In the genomic region with DNA sequence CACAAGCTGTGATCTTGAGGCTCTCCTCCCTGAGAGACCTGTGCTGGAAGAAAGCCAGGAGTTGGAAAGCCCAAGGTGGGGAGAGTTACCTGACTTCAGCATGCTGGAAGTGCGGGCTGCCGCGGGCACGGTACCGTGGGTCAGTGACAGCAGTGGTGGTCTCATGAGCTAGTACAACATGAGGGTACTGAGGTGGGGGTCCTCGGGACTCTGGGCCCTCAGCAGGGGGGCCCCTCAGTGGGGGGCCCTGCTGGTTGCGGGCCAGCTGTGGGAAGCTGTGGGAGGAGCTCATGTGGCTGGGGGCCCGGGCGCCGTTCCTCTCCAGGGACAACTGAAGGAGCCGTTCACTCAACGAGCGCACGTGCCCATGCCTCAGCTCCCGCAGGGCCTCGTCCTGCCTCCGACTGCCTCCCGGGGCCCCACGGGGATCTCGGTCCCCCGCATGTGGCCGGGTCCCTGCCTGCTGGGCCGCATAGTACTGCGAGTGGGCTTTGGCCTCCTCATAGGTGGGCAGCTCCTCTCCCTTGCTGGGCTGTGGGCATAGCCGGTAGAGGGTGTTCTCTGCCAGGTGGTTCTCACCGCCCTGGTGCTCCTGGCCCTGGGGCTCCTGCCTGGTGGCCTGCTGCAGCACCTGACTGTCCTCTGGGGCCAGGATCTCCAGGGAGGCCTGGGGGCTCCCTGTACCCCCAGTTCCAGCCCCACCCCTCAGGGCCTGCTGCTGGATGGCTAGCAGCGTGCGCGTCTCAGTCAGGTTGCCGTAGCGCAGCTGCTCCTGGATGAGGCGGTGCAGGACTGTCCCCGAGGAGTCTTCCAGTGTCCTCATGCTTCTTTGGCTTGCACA, we compare ENCODE assay signal across 10 cellular contexts. TPM values are rescaled to one million over a fixed set of nuclear protein-coding genes. Genes with fewer than 3 reads are reported as not detected.
DNase-seq lines count a peak whose midpoint lies in the region; ATAC-seq and TF ChIP-seq lines count a peak whose summit lies in the region.
"Had no signal": no experiment of that assay in that cellular context is flagged by ENCODE, and none has a peak within 500 bp of the region (broad histone marks: within the 10 kb centered on the region; RNA-seq: fewer than 3 reads in every experiment).

No MANE protein-coding gene starts in this region.

- peaks cover 20% of the 10 kb centered on the region for H3K36me3 ChIP-seq in Caco-2 (ENCODE audit: control insufficient read depth, insufficient read depth, low read length)
- peaks cover 82% of the 10 kb centered on the region for H3K36me3 ChIP-seq in SJSA1
- peaks cover 0 to 63% of the 10 kb centered on the region in 2 donors for H3K36me3 ChIP-seq in gastroesophageal sphincter

- H3K9me3 Mint-ChIP-seq in Caco-2 (ENCODE audit: unreplicated experiment), result no peaks in the 10 kb centered on the region
- H3K9me3 Mint-ChIP-seq in stimulated activated effector memory CD8-positive, alpha-beta T cell treated with anti-CD3 and anti-CD28 coated beads, Interleukin-12 subunit alpha, Interleukin-12 subunit beta, amount 100 ng/mL, for 72 hours, result no peaks in the 10 kb centered on the region

- H3K4me1 Mint-ChIP-seq in Caco-2 (ENCODE audit: low read depth, unreplicated experiment), result peaks cover 34% of the 10 kb centered on the region
- peaks cover 15% of the 10 kb centered on the region for H3K4me1 Mint-ChIP-seq in stimulated activated effector memory CD8-positive, alpha-beta T cell treated with anti-CD3 and anti-CD28 coated beads, Interleukin-12 subunit alpha, Interleukin-12 subunit beta, amount 100 ng/mL, for 72 hours

- H3K27ac ChIP-seq in SJSA1 (peak overlapping the region; percentile 100), gastroesophageal sphincter (peak overlapping the region; percentile 1 to 100 (median 99))

- no peak for ATAC-seq in gastroesophageal sphincter
- no peak for ATAC-seq in stimulated activated effector memory CD8-positive, alpha-beta T cell treated with anti-CD3 and anti-CD28 coated beads, Interleukin-12 subunit alpha, Interleukin-12 subunit beta, amount 100 ng/mL, for 72 hours
- ATAC-seq: activated CD8-positive, alpha-beta T cell treated with anti-CD3 and anti-CD28 coated beads, Interleukin-2, amount 10 ng/mL, durations not matched to agents 7 days and 5 days had no signal

- BruUV-seq in Caco-2 (replicated peaks; lab: Mats Ljungman, UMichigan), result no TSS peak

- H3K27me3 Mint-ChIP-seq in Caco-2 (ENCODE audit: insufficient read depth, unreplicated experiment), result no peaks in the 10 kb centered on the region

- H3K4me1 ChIP-seq in Caco-2, result peaks cover 71% of the 10 kb centered on the region
- H3K4me1 ChIP-seq in SJSA1 (replicated peaks), result peaks cover 79% of the 10 kb centered on the region
- H3K4me1 ChIP-seq in gastroesophageal sphincter, result peaks cover 11 to 80% (median 65%) of the 10 kb centered on the region in 3 donors

- in situ Hi-C loops in GM13977 (cut with MboI; ENCODE audit: low pct_unique_long_range_greater_than_20kb, low sequenced_read_pairs, unreplicated experiment), result no loop called here

- H3K36me3 Mint-ChIP-seq in Caco-2 (ENCODE audit: insufficient read depth, unreplicated experiment), result peaks cover 94% of the 10 kb centered on the region
- no peaks in the 10 kb centered on the region for H3K36me3 Mint-ChIP-seq in stimulated activated effector memory CD8-positive, alpha-beta T cell treated with anti-CD3 and anti-CD28 coated beads, Interleukin-12 subunit alpha, Interleukin-12 subunit beta, amount 100 ng/mL, for 72 hours

- TF ChIP-seq CTCF in Caco-2 (IDR thresholded peaks at IDR 0.05; ENCODE audit: insufficient read depth in 1 of 2, low read depth in 1 of 2, low read length in 1 of 2, severe bottlenecking in 1 of 2, unreplicated experiment in 1 of 2) (no peak), gastroesophageal sphincter (IDR thresholded peaks at IDR 0.05) (no peak), GM13977 (IDR thresholded peaks at IDR 0.05; ENCODE audit: extremely low read depth, insufficient read depth, missing control alignments) (no peak)

- H3K4me3 ChIP-seq in Caco-2 (ENCODE audit: low read depth, low read length) (no peak overlapping the region), SJSA1 (no peak overlapping the region), gastroesophageal sphincter (peak overlapping the region in 1 of 2 donors; percentile 88)

- POLR2A ChIA-PET in Caco-2 (lab: Charles Lee), result interaction anchor here (0.6 to 0.7 kb wide), 2 partner anchors 36 to 61 kb away, joined by 3 read pairs; no protein-coding TSS in a partner anchor

- H3K4me3 Mint-ChIP-seq in Caco-2 (ENCODE audit: unreplicated experiment), result peak overlapping the region; percentile 85
- no peak overlapping the region for H3K4me3 Mint-ChIP-seq in stimulated activated effector memory CD8-positive, alpha-beta T cell treated with anti-CD3 and anti-CD28 coated beads, Interleukin-12 subunit alpha, Interleukin-12 subunit beta, amount 100 ng/mL, for 72 hours
- H3K4me3 Mint-ChIP-seq: activated CD8-positive, alpha-beta T cell treated with anti-CD3 and anti-CD28 coated beads, Interleukin-2, amount 10 ng/mL, durations not matched to agents 7 days and 5 days had no signal

- peak overlapping the region; percentile 87 for H3K27ac Mint-ChIP-seq in Caco-2 (ENCODE audit: unreplicated experiment)
- H3K27ac Mint-ChIP-seq in stimulated activated effector memory CD8-positive, alpha-beta T cell treated with anti-CD3 and anti-CD28 coated beads, Interleukin-12 subunit alpha, Interleukin-12 subunit beta, amount 100 ng/mL, for 72 hours, result no peak overlapping the region
- H3K27ac Mint-ChIP-seq: activated CD8-positive, alpha-beta T cell treated with anti-CD3 and anti-CD28 coated beads, Interleukin-2, amount 10 ng/mL, durations not matched to agents 7 days and 5 days had no signal

- no peaks in the 10 kb centered on the region for H3K9me3 ChIP-seq in Caco-2
- peaks cover 3% of the 10 kb centered on the region; the same call in 1 of the 2 replicates for H3K9me3 ChIP-seq in SJSA1 (replicated peaks)
- H3K9me3 ChIP-seq in gastroesophageal sphincter, result no peaks in the 10 kb centered on the region

- intact Hi-C loops in Caco-2 (cut with micrococcal nuclease; ENCODE audit: unreplicated experiment), result no loop called here

- WGBS in gastroesophageal sphincter (ENCODE audit: low coverage in 1 of 2), 2 donors, result 30 to 84% methylated on average over 2 to 15 of the region's 33 CpGs

- CTCF ChIA-PET in Caco-2 (lab: Charles Lee), result interaction anchor here (0.9 kb wide), 1 partner anchor 13 kb away, joined by 3 read pairs; no protein-coding TSS in a partner anchor

- DNase-seq in Caco-2 (peak in 1 of 2 experiments; percentile 35), SJSA1 (ENCODE audit: low read depth in 1 of 2, low spot score in 2 of 2) (no peak), retina (peak; percentile 9), GM19238 (ENCODE audit: insufficient read length, low spot score) (no peak), GM13977 (ENCODE audit: low spot score) (no peak)
- DNase-seq in stimulated activated effector memory CD8-positive, alpha-beta T cell treated with anti-CD3 and anti-CD28 coated beads, Interleukin-12 subunit alpha, Interleukin-12 subunit beta, amount 100 ng/mL, for 72 hours (ENCODE audit: low spot score in 2 of 2), result no peak
- DNase-seq in stimulated activated CD4-positive, alpha-beta T cell treated with anti-CD3 and anti-CD28 coated beads, Interleukin-2, amount 100 ng/mL, for 48 hours, result no peak
- DNase-seq: activated CD8-positive, alpha-beta T cell treated with anti-CD3 and anti-CD28 coated beads, Interleukin-2, amount 10 ng/mL, durations not matched to agents 7 days and 5 days; stimulated activated CD4-positive, alpha-beta T cell treated with anti-CD3 and anti-CD28 coated beads, Interleukin-4, amount 100 ng/mL, for 24 hours had no signal

- TF ChIP-seq POLR2A in gastroesophageal sphincter (IDR thresholded peaks at IDR 0.05), result peak in 1 of 2 donors; percentile 7

- no peaks in the 10 kb centered on the region for H3K27me3 ChIP-seq in Caco-2 (replicated peaks; ENCODE audit: control insufficient read depth, insufficient read depth, low read length)
- no peaks in the 10 kb centered on the region for H3K27me3 ChIP-seq in SJSA1 (replicated peaks)
- no peaks in the 10 kb centered on the region for H3K27me3 ChIP-seq in gastroesophageal sphincter

- no peak for TF ChIP-seq EP300 in gastroesophageal sphincter (IDR thresholded peaks at IDR 0.05)

RNA-seq across cellular contexts. Expression of a gene that starts 3.4 kb away (rescaled TPM):
- total RNA-seq in Caco-2 (2022) (220 and 271 TPM in 2 replicates), gastroesophageal sphincter (100 to 1,000 TPM in 3 of 4 donors, 10 to 100 TPM in 1; 93.2 to 226 (median 153) TPM)
- 86.3 and 142 TPM in 2 replicates for total RNA-seq in SJSA1 (2014; rRNA removed; shearing (Covaris generic))
- total RNA-seq: activated CD8-positive, alpha-beta T cell treated with anti-CD3 and anti-CD28 coated beads, Interleukin-2, amount 10 ng/mL, durations not matched to agents 7 days and 5 days had no signal
